Comparison of ENCODE assay signal across 8 cellular contexts in the genomic region with DNA sequence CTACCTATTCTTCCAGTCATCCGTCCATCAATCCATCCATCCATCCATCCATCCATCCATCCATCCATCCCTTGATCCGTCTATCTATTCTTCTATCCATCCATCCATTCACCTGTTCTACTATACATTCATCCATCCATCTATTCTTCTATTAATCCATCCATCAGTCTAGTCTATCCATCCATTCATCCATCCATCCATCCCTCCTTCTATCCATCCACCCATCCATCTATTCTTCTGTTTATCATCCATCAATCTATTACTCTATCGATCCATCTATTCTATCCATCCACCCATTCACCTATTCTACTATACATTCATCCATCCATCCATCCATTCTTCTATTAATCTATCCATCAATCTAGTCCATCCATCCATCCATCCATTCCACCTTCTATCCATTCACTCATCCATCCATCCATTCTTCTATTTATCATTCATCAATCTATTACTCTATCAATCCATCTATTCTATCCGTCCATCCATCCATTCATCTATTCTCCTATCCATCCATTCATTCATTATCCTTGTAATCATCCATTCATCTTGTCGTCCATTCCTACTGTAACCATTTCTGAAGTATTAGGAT.
"Had no signal": no experiment of that assay in that cellular context is flagged by ENCODE, and none has a peak within 500 bp of the region (broad histone marks: within the 10 kb centered on the region; RNA-seq: fewer than 3 reads in every experiment).

No MANE protein-coding gene starts in this region.

- ATAC-seq: GM23338, HCT116 had no signal

- H3K4me2 ChIP-seq: GM23338 had no signal

- DNase-seq: GOT3, H7, H9 had no signal

- H3K36me3 ChIP-seq: HAP-1 had no signal

- H3K9me3 ChIP-seq: HAP-1 had no signal

- H3K4me1 ChIP-seq: HAP-1 had no signal

- H3K4me3 ChIP-seq: GM23248, GM23338, HAP-1 had no signal

- H2AFZ ChIP-seq: GM23338 had no signal

- FAIRE-seq: H54 had no signal
